ENCODE assay signal across 12 cellular contexts in genomic region chr6:21109421-21110178, GRCh38.
DNase-seq lines count a peak whose midpoint lies in the region; ATAC-seq and TF ChIP-seq lines count a peak whose summit lies in the region.
"Had no signal": no experiment of that assay in that cellular context is flagged by ENCODE, and none has a peak within 500 bp of the region (broad histone marks: within the 10 kb centered on the region; RNA-seq: fewer than 3 reads in every experiment).

No MANE protein-coding gene starts in this region.

- POLR2A ChIA-PET in HEK293T (lab: Yijun Ruan, JAX), result no interaction called here

- intact Hi-C loops in stomach (cut with DNase I; ENCODE audit: low total_unique reads), result no loop called here

- DNase-seq in ACHN (peak; percentile 51), HT1080 (ENCODE audit: low read depth) (peak; percentile 85), astrocyte of the cerebellum (ENCODE audit: low read depth) (peak; percentile 74), hepatic stellate cell (ENCODE audit: low spot score) (peak; percentile 13), HEK293T (ENCODE audit: extremely low spot score) (no peak), stomach (no peak)
- DNase-seq in activated effector memory CD4-positive, alpha-beta T cell treated with anti-CD3 and anti-CD28 coated beads, Interleukin-2, amount 50 U/mL, for 16 hours, result no peak
- DNase-seq: activated CD8-positive, alpha-beta T cell treated with anti-CD3 and anti-CD28 coated beads, Interleukin-2, amount 10 ng/mL, durations not matched to agents 7 days and 5 days; C1 segment of cervical spinal cord; kidney; RPMI8226 had no signal

- in situ Hi-C loops in ACHN (cut with HindIII; ENCODE audit: low pct_ligation_motif_present, low pct_unique_long_range_greater_than_20kb, low sequenced_read_pairs), result no loop called here
- in situ Hi-C loops in astrocyte of the cerebellum (cut with HindIII; ENCODE audit: low sequenced_read_pairs), result no loop called here

- no peak for TF ChIP-seq CTCF in astrocyte of the cerebellum (IDR thresholded peaks at IDR 0.05; ENCODE audit: low read depth, low read length, missing control alignments)
- no peak for TF ChIP-seq CTCF in stomach (IDR thresholded peaks at IDR 0.05)

- TF ChIP-seq EP300 in stomach (IDR thresholded peaks at IDR 0.05), result no peak

- TF ChIP-seq POLR2A in stomach (IDR thresholded peaks at IDR 0.05), result no peak

- peaks cover 0 to 33% (median 27%) of the 10 kb centered on the region in 4 donors for H3K4me1 ChIP-seq in stomach

- 24 to 41% (median 31%) methylated on average over 5 of the region's 5 CpGs for WGBS in stomach, 5 donors

- H3K4me3 ChIP-seq in astrocyte of the cerebellum (ENCODE audit: low read depth, low read length), result no peak overlapping the region
- no peak overlapping the region for H3K4me3 ChIP-seq in stomach

- H3K9me3 ChIP-seq in stomach, result no peaks in the 10 kb centered on the region

- CTCF ChIA-PET in HEK293T (lab: Yijun Ruan, JAX), result no interaction called here

- peak overlapping the region in 2 of 5 donors; percentile 20 to 25 for H3K27ac ChIP-seq in stomach

- ATAC-seq in GM18870 (IDR thresholded peaks at IDR 0.05; ENCODE audit: unreplicated experiment), result no peak
- ATAC-seq: activated CD8-positive, alpha-beta T cell treated with anti-CD3 and anti-CD28 coated beads, Interleukin-2, amount 10 ng/mL, durations not matched to agents 7 days and 5 days had no signal

- no peaks in the 10 kb centered on the region for H3K27me3 ChIP-seq in stomach

- no peaks in the 10 kb centered on the region for H3K36me3 ChIP-seq in stomach

TF ChIP-seq in HEK293T, 16 proteins besides CTCF, POLR2A, EP300 and RAD21:
- no peak for TF ChIP-seq FOXA1 (IDR thresholded peaks at IDR 0.05)
- TF ChIP-seq TARDBP (IDR thresholded peaks at IDR 0.05), result no peak
- TF ChIP-seq BHLHE40 (IDR thresholded peaks at IDR 0.05; ENCODE audit: borderline replicate concordance), result no peak
- no peak for TF ChIP-seq SP1 (IDR thresholded peaks at IDR 0.05)
- TF ChIP-seq FOXK2 (IDR thresholded peaks at IDR 0.05), result no peak
- TF ChIP-seq LEF1 (IDR thresholded peaks at IDR 0.05; ENCODE audit: borderline replicate concordance), result no peak
- no peak for TF ChIP-seq ELF4 (IDR thresholded peaks at IDR 0.05)
- no peak for TF ChIP-seq ARNT (IDR thresholded peaks at IDR 0.05)
- TF ChIP-seq L3MBTL2 (conservative IDR thresholded peaks at IDR 0.05), result no peak
- TF ChIP-seq CTBP1 (IDR thresholded peaks at IDR 0.05; ENCODE audit: borderline replicate concordance), result no peak
- no peak for TF ChIP-seq PKNOX1 (IDR thresholded peaks at IDR 0.05)
- TF ChIP-seq NFRKB (IDR thresholded peaks at IDR 0.05), result no peak
- no peak for TF ChIP-seq ZNF384 (IDR thresholded peaks at IDR 0.05)
- TF ChIP-seq SUZ12 (IDR thresholded peaks at IDR 0.05), result no peak
- TF ChIP-seq FOXM1 (IDR thresholded peaks at IDR 0.05; ENCODE audit: borderline replicate concordance), result no peak
- no peak for TF ChIP-seq HDGF (IDR thresholded peaks at IDR 0.05; ENCODE audit: borderline replicate concordance)

Comparison
In these comparisons a context has a peak if more than half of its experiments do, and no peak if none do; other contexts are left out.
1. DNase-seq: peak in ACHN (single experiment), HT1080 (single experiment), astrocyte of the cerebellum (single experiment) and hepatic stellate cell (single experiment); none in HEK293T (single experiment), stomach (single experiment) and activated effector memory CD4-positive, alpha-beta T cell treated with anti-CD3 and anti-CD28 coated beads, Interleukin-2, amount 50 U/mL, for 16 hours (single experiment).